Comparison of ENCODE assay signal across 1 cellular context in the genomic region with DNA sequence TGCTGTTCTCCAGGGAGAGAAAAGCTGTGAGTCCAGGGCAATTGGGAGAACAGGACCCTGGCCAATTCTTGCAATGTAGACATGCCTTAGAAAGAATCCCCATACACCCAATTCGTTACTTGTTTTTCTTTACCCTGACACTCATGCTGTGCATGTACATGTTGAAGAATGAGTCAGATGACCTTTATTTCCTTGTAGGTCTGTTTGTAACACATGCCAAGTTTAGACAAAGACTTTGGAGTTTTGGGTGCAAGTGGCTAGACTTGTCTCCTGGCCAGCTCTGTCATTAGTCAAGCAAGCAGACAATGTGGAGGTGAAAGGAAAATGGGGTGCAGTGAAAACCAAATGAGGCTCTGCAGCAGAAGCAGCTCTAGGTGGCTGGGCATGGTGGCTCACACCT.
TF ChIP-seq lines count a peak whose summit lies in the region.

No MANE protein-coding gene starts in this region.

TF ChIP-seq in IMR-90, 13 proteins besides CTCF, POLR2A, EP300 and RAD21:
- TF ChIP-seq MAFK (IDR thresholded peaks at IDR 0.05; ENCODE audit: low read depth, low read length) (no peak), MXI1 (IDR thresholded peaks at IDR 0.05; ENCODE audit: borderline replicate concordance, low read depth, low read length) (no peak), FOS (IDR thresholded peaks at IDR 0.05; ENCODE audit: low read depth, low read length) (no peak), SMC3 (IDR thresholded peaks at IDR 0.05; ENCODE audit: low read depth, low read length) (no peak), MAZ (IDR thresholded peaks at IDR 0.05; ENCODE audit: borderline replicate concordance, low read depth, low read length) (no peak), RCOR1 (IDR thresholded peaks at IDR 0.05; ENCODE audit: insufficient replicate concordance, low read length) (no peak), BHLHE40 (IDR thresholded peaks at IDR 0.05; ENCODE audit: low read depth, low read length) (no peak), NFE2L2 (IDR thresholded peaks at IDR 0.05; ENCODE audit: low read depth, low read length) (no peak)
- TF ChIP-seq, protein P1, sequence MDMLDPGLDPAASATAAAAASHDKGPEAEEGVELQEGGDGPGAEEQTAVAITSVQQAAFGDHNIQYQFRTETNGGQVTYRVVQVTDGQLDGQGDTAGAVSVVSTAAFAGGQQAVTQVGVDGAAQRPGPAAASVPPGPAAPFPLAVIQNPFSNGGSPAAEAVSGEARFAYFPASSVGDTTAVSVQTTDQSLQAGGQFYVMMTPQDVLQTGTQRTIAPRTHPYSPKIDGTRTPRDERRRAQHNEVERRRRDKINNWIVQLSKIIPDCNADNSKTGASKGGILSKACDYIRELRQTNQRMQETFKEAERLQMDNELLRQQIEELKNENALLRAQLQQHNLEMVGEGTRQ (IDR thresholded peaks at IDR 0.05; ENCODE audit: low read depth, low read length): no peak
TF ChIP-seq in IMR-90: peak in this region for 0.
